22 cellular contexts compared by ENCODE assay signal in the genomic region with DNA sequence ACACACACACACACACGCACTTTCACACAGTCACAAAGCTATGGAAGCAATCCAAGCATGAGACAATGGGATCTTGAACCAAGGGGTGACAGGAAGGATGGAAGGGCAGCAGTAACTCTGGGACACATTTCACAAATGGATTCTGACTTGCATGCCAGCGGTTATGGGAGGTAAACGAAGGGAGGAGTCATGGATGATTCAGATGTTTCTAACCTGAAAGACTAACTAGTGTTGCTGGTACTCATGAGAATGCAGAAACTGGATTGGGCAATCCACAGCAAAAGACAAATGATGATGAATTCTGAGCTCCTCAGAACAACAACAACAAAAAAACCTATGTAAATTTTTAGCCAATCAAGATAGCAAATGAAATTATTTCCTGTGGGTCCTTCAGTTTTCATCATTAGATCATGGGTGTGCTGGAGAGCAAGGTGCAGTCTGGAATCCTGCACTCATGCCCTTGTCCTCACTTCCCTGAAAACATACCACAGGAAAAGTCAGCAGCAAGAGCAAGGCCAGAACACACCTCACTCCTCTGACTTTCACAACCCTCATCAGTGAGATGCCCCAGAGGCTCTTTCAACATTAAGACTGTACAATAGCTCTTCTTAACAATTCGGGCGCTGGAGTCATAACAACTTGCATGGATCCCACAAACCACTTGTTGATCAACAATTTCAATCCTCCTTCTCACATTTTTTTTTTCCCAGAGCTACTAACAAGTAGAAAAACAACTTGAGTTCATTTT. TPM values are rescaled to one million over a fixed set of nuclear protein-coding genes. Genes with fewer than 3 reads are reported as not detected.
DNase-seq lines count a peak whose midpoint lies in the region; ATAC-seq, FAIRE-seq and TF ChIP-seq lines count a peak whose summit lies in the region.
"Had no signal": no experiment of that assay in that cellular context is flagged by ENCODE, and none has a peak within 500 bp of the region (broad histone marks: within the 10 kb centered on the region; RNA-seq: fewer than 3 reads in every experiment).

No MANE protein-coding gene starts in this region.

- WGBS in HepG2 (ENCODE audit: low lambda C conversion rate): 9% methylated on average over 5 of the region's 5 CpGs
- 61% methylated on average over 5 of the region's 5 CpGs for WGBS in right lobe of liver (ENCODE audit: insufficient coverage, low coverage, low lambda C conversion rate, missing lambda C conversion rate)
- 73 to 91% (median 77%) methylated on average over 5 of the region's 5 CpGs for WGBS in spleen, 5 donors

- H2AFZ ChIP-seq in HepG2 (ENCODE audit: low read length) (no peak overlapping the region), fibroblast of lung (ENCODE audit: low read length) (no peak overlapping the region)

- no peak for DNase-seq in HepG2 (ENCODE audit: low spot score)
- no peak for DNase-seq in right lobe of liver
- DNase-seq in SW480 (ENCODE audit: low spot score): peak; percentile 17
- DNase-seq in fibroblast of lung (ENCODE audit: low read depth in 2 of 2): peak; percentile 1 to 33
- DNase-seq in Ammon's horn (ENCODE audit: low spot score): no peak
- DNase-seq in spleen: no peak
- DNase-seq in cortex of kidney (lab: John Stamatoyannopoulos, UW): no peak
- DNase-seq: activated naive CD4-positive, alpha-beta T cell treated with Interleukin-2 at 50 U/mL for 16 hours; CD4-positive, alpha-beta memory T cell; gastrocnemius medialis; H7; naive thymus-derived CD8-positive, alpha-beta T cell; NCI-H2081; NCI-H510A treated with DMSO at 0.1 percent for 48 hours; stimulated activated naive CD4-positive, alpha-beta T cell; T1000 had no signal

- no peak overlapping the region for H3K4me3 ChIP-seq in HepG2 (replicated peaks in 1 of 3; ENCODE audit: insufficient read depth in 1 of 3, low read depth in 2 of 3, low read length in 3 of 3)
- no peak overlapping the region for H3K4me3 ChIP-seq in right lobe of liver
- no peak overlapping the region for H3K4me3 ChIP-seq in fibroblast of lung (replicated peaks in 1 of 4; ENCODE audit: control extremely low read depth in 1 of 4, insufficient read depth in 1 of 4, low read depth in 3 of 4, low read length in 4 of 4)
- H3K4me3 ChIP-seq in spleen: no peak overlapping the region
- H3K4me3 ChIP-seq: gastrocnemius medialis, GM12878, SJSA1 had no signal

- H3K9me3 ChIP-seq in HepG2 (ENCODE audit: low read length) (no peaks in the 10 kb centered on the region), right lobe of liver (no peaks in the 10 kb centered on the region), fibroblast of lung (ENCODE audit: control insufficient read depth, insufficient read depth, low read depth, low read length) (no peaks in the 10 kb centered on the region), spleen (no peaks in the 10 kb centered on the region)
- H3K9me3 ChIP-seq: gastrocnemius medialis, SJSA1 had no signal

- peaks cover 0 to 8% of the 10 kb centered on the region in 2 experiments; a peak in 2 of 5 replicates for H3K27me3 ChIP-seq in HepG2 (ENCODE audit: control insufficient read depth in 1 of 2, insufficient read depth in 2 of 2, low read length in 2 of 2)
- H3K27me3 ChIP-seq in right lobe of liver: no peaks in the 10 kb centered on the region
- no peaks in the 10 kb centered on the region for H3K27me3 ChIP-seq in fibroblast of lung (ENCODE audit: control insufficient read depth, insufficient read depth, low read length)
- no peaks in the 10 kb centered on the region for H3K27me3 ChIP-seq in spleen (replicated peaks in 1 of 7)
- H3K27me3 ChIP-seq: gastrocnemius medialis, SJSA1 had no signal

- no peaks in the 10 kb centered on the region for H3K36me3 ChIP-seq in HepG2 (replicated peaks in 1 of 2; ENCODE audit: control insufficient read depth in 1 of 2, insufficient read depth in 2 of 2, low read length in 2 of 2)
- H3K36me3 ChIP-seq in right lobe of liver: no peaks in the 10 kb centered on the region
- no peaks in the 10 kb centered on the region for H3K36me3 ChIP-seq in fibroblast of lung (ENCODE audit: control insufficient read depth, insufficient read depth, low read length)
- H3K36me3 ChIP-seq in spleen: no peaks in the 10 kb centered on the region
- H3K36me3 ChIP-seq: gastrocnemius medialis, SJSA1 had no signal

- H3K4me2 ChIP-seq in HepG2 (ENCODE audit: low read depth, low read length) (no peak overlapping the region), fibroblast of lung (ENCODE audit: extremely low read depth, insufficient read depth, low read length) (no peak overlapping the region)

- in situ Hi-C loops in HepG2 (cut with HindIII; ENCODE audit: extremely low pct_ligation_motif_present, low pct_unique_long_range_greater_than_20kb): no loop called here

- CTCF ChIA-PET in HepG2 (lab: Yijun Ruan, JAX; ENCODE audit: low intra/inter-chr PET ratio, low total read pairs): no interaction called here

- H4K20me1 ChIP-seq in HepG2 (ENCODE audit: insufficient read depth, low read length): no peaks in the 10 kb centered on the region
- H4K20me1 ChIP-seq in fibroblast of lung (ENCODE audit: control insufficient read depth, extremely low read depth, insufficient read depth, low read length): no peaks in the 10 kb centered on the region

- TF ChIP-seq CTCF in HepG2 (CRISPR knock-in tag; IDR thresholded peaks at IDR 0.05): no peak
- TF ChIP-seq CTCF in right lobe of liver (IDR thresholded peaks at IDR 0.05): no peak
- TF ChIP-seq CTCF in fibroblast of lung (conservative IDR thresholded peaks at IDR 0.05 in 1 of 2, IDR thresholded peaks at IDR 0.05 in 1 of 2; ENCODE audit: low read depth in 1 of 2, low read length in 2 of 2): no peak
- TF ChIP-seq CTCF in spleen (IDR thresholded peaks at IDR 0.05 in 8 of 11, conservative IDR thresholded peaks at IDR 0.05 in 3 of 11): no peak

- TF ChIP-seq RAD21 in HepG2 (CRISPR knock-in tag; IDR thresholded peaks at IDR 0.05): no peak

- BruUV-seq in HepG2 (replicated peaks; lab: Mats Ljungman, UMichigan): no TSS peak

- intact Hi-C loops in HepG2 (cut with micrococcal nuclease; ENCODE audit: unreplicated experiment): no loop called here
- intact Hi-C loops in right lobe of liver (cut with DNase I): no loop called here
- intact Hi-C loops in spleen (cut with DNase I; ENCODE audit: low total_unique reads): no loop called here

- POLR2A ChIA-PET in HepG2 (lab: Yijun Ruan, JAX): no interaction called here

- TF ChIP-seq POLR2A in HepG2 (IDR thresholded peaks at IDR 0.05; ENCODE audit: insufficient read depth in 1 of 2, low read depth in 2 of 2, low read length in 2 of 2) (no peak), right lobe of liver (IDR thresholded peaks at IDR 0.05) (no peak), spleen (IDR thresholded peaks at IDR 0.05) (no peak)

- H3K79me2 ChIP-seq in HepG2 (ENCODE audit: insufficient read depth, low read length) (no peaks in the 10 kb centered on the region), fibroblast of lung (ENCODE audit: control insufficient read depth, insufficient read depth, low read length) (no peaks in the 10 kb centered on the region)

- H3K9ac ChIP-seq in HepG2 (ENCODE audit: insufficient read depth, low read depth, low read length) (no peak overlapping the region), fibroblast of lung (ENCODE audit: insufficient read depth, low read length) (no peak overlapping the region)

- no peak for ATAC-seq in HepG2
- ATAC-seq in right lobe of liver: no peak
- ATAC-seq in HG03442 (IDR thresholded peaks at IDR 0.05; ENCODE audit: unreplicated experiment): no peak
- ATAC-seq: gastrocnemius medialis; GM12878; naive thymus-derived CD8-positive, alpha-beta T cell had no signal

- H3K4me1 ChIP-seq in HepG2 (ENCODE audit: insufficient read depth, low read length) (no peaks in the 10 kb centered on the region), right lobe of liver (no peaks in the 10 kb centered on the region), fibroblast of lung (ENCODE audit: control insufficient read depth, extremely low read depth, insufficient read depth, low read length) (no peaks in the 10 kb centered on the region), spleen (no peaks in the 10 kb centered on the region)
- H3K4me1 ChIP-seq: gastrocnemius medialis, SJSA1 had no signal

- no peak overlapping the region for H3K27ac ChIP-seq in HepG2 (ENCODE audit: extremely low read length, insufficient read depth, low read length)
- H3K27ac ChIP-seq in right lobe of liver: no peak overlapping the region
- H3K27ac ChIP-seq in fibroblast of lung (ENCODE audit: insufficient read depth, low read length): no peak overlapping the region
- no peak overlapping the region for H3K27ac ChIP-seq in spleen
- H3K27ac ChIP-seq: gastrocnemius medialis, SJSA1 had no signal

- FAIRE-seq in HepG2 (lab: Jason Lieb, UNC): no peak
- FAIRE-seq: A204.1 had no signal

- TF ChIP-seq EP300 in HepG2 (IDR thresholded peaks at IDR 0.05; ENCODE audit: low read depth in 2 of 2, low read length in 2 of 2): no peak
- TF ChIP-seq EP300 in HepG2 (CRISPR knock-in tag; IDR thresholded peaks at IDR 0.05; ENCODE audit: borderline replicate concordance): no peak

RNA-seq across cellular contexts. Expression of a gene that starts 32.6 kb away (rescaled TPM):
- total RNA-seq in HepG2 (2016; rRNA removed; fragmentation: Illumina TruSeq; extraction: Trizol): 0.02 and 0.04 TPM in 2 replicates
- total RNA-seq in HepG2 (2016; cell fraction: cytosol; rRNA removed; fragmentation: Illumina TruSeq; extraction: Trizol; ENCODE audit: low read depth): not detected in 2 replicates
- total RNA-seq in HepG2 (2016; cell fraction: insoluble cytoplasmic fraction; rRNA removed; fragmentation: Illumina TruSeq; extraction: Trizol): 0.02 TPM in 1 of 2 replicates, not detected in the other
- total RNA-seq in HepG2 (2016; cell fraction: membrane; rRNA removed; fragmentation: Illumina TruSeq; extraction: Trizol): not detected in 2 replicates
- 0.09 TPM in 1 of 2 replicates, not detected in the other for total RNA-seq in HepG2 (2016; cell fraction: nucleus; rRNA removed; fragmentation: Illumina TruSeq; extraction: Trizol)
- polyA plus RNA-seq in HepG2 (2011; rRNA removed): 0.01 and 0.07 TPM in 2 replicates
- polyA plus RNA-seq in HepG2 (2011; cell fraction: cytosol; rRNA removed): 0.01 and 0.07 TPM in 2 replicates
- polyA plus RNA-seq in HepG2 (2011; cell fraction: nucleus; rRNA removed): 0.03 TPM in 1 of 2 replicates, not detected in the other
- polyA plus RNA-seq in HepG2 (2012): not detected in 2 replicates
- polyA plus RNA-seq in HepG2 (2016; cell fraction: cytosol; fragmentation: Illumina TruSeq; extraction: Trizol; ENCODE audit: low read depth): not detected in 2 replicates
- polyA plus RNA-seq in HepG2 (2016; cell fraction: insoluble cytoplasmic fraction; fragmentation: Illumina TruSeq; extraction: Trizol; ENCODE audit: low read depth): 0.03 TPM in 1 of 2 replicates, not detected in the other
- not detected in 2 replicates for polyA plus RNA-seq in HepG2 (2016; cell fraction: membrane; fragmentation: Illumina TruSeq; extraction: Trizol; ENCODE audit: low read depth)
- 0.04 and 0.08 TPM in 2 replicates for polyA plus RNA-seq in HepG2 (2016; cell fraction: nucleus; fragmentation: Illumina TruSeq; extraction: Trizol; ENCODE audit: insufficient read depth, low read depth)
- polyA minus RNA-seq in HepG2 (2011; rRNA and poly(A)+ RNA removed; ENCODE audit: low replicate concordance): not detected in 2 replicates
- not detected in 2 replicates for polyA minus RNA-seq in HepG2 (2011; cell fraction: cytosol; rRNA and poly(A)+ RNA removed)
- under 0.01 and 0.13 TPM in 2 replicates for polyA minus RNA-seq in HepG2 (2011; cell fraction: nucleus; rRNA and poly(A)+ RNA removed)
- total RNA-seq in right lobe of liver: not detected
- total RNA-seq in fibroblast of lung: under 0.01 TPM in 2 replicates
- 0.01 and 0.02 TPM in 2 replicates for polyA plus RNA-seq in fibroblast of lung
- 0.01 TPM in 1 of 2 replicates, not detected in the other for polyA plus RNA-seq in fibroblast of lung (2012)
- not detected in 2 replicates for polyA minus RNA-seq in fibroblast of lung (ENCODE audit: low replicate concordance)
- not detected for total RNA-seq in spleen
- not detected for polyA plus RNA-seq in spleen
- total RNA-seq: CD4-positive, alpha-beta memory T cell; gastrocnemius medialis; H7; lung microvascular endothelial cell; naive thymus-derived CD8-positive, alpha-beta T cell; posterior vena cava had no signal
- polyA plus RNA-seq: CD4-positive, alpha-beta memory T cell; naive thymus-derived CD8-positive, alpha-beta T cell had no signal

Comparison
In these comparisons a context has a peak if more than half of its experiments do, and no peak if none do; other contexts are left out.
1. DNase-seq: peak in SW480 (single experiment) and fibroblast of lung (2 of 2); none in HepG2 (single experiment), right lobe of liver (0 of 3), Ammon's horn (single experiment), spleen (single experiment) and cortex of kidney (single experiment).